3 cellular contexts compared by ENCODE assay signal in genomic region chr21:32426066-32426465, GRCh38.
TF ChIP-seq lines count a peak whose summit lies in the region.

No MANE protein-coding gene starts in this region.

TF ChIP-seq in A549, 52 proteins besides CTCF, POLR2A, EP300 and RAD21:
- TF ChIP-seq CBX2 (IDR thresholded peaks at IDR 0.05; ENCODE audit: borderline replicate concordance, low read depth) (no peak), RCOR1 (IDR thresholded peaks at IDR 0.05; ENCODE audit: low read depth, low read length) (no peak), ZNF302 (CRISPR knock-in tag; IDR thresholded peaks at IDR 0.05) (no peak), MAZ (IDR thresholded peaks at IDR 0.05; ENCODE audit: borderline replicate concordance, low read depth, low read length) (no peak)

TF ChIP-seq in H1, 55 proteins besides CTCF, POLR2A, EP300 and RAD21:
- no peak for TF ChIP-seq SRF (IDR thresholded peaks at IDR 0.05; ENCODE audit: low read depth, low read length)

TF ChIP-seq in GM12891, 5 proteins besides CTCF, POLR2A, EP300 and RAD21:
- TF ChIP-seq PAX5 (IDR thresholded peaks at IDR 0.05; ENCODE audit: insufficient read depth, low read length, severe bottlenecking) = no peak
- TF ChIP-seq POLR2AphosphoS5 (IDR thresholded peaks at IDR 0.05; ENCODE audit: low read depth, low read length) = no peak
- TF ChIP-seq SPI1 (IDR thresholded peaks at IDR 0.05; ENCODE audit: low read depth, low read length) = no peak
- no peak for TF ChIP-seq TAF1 (IDR thresholded peaks at IDR 0.05; ENCODE audit: low read depth, low read length)
- TF ChIP-seq POU2F2 (IDR thresholded peaks at IDR 0.05; ENCODE audit: low read depth, low read length) = no peak
